ENCODE assay signal across 8 cellular contexts in the genomic region with DNA sequence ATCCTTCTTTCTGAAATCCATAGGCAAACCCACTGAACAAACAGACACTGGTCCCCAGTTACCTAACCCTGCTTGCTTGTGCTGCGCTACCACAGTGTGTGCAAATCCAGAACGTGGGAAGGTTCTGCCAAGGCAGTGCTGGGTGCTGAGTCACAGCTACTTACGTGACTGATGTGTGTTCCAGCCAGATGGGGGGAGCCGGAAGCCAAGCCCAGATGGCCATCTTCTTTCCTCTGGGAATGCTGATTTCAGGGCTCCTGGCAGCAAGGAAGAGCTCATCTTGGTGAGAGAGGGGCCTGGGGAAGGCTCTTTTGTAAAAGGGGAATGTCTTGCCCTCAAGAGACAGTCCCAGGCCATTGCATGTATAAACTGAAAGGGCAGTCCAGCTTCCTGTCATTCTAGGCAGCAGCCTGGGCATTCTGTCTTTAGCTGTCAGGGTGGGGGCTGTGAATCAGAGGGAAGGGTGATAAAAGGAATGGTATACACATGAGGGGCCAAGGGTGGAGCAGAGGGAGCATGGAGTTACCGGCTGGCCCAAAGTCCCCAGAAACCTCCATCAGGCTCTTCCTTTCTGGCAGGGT. TPM values are rescaled to one million over a fixed set of nuclear protein-coding genes. Genes with fewer than 3 reads are reported as not detected.
A peak's percentile ranks its signal among the peaks of the same experiment; 100 is the strongest.
DNase-seq lines count a peak whose midpoint lies in the region; ATAC-seq, FAIRE-seq and TF ChIP-seq lines count a peak whose summit lies in the region.

No MANE protein-coding gene starts in this region.

- DNase-seq in H54 (ENCODE audit: insufficient read length, low spot score): peak; percentile 67
- DNase-seq in amniotic stem cell (lab: John Stamatoyannopoulos, UW): peak; percentile 69
- peak; percentile 86 for DNase-seq in left ventricle myocardium superior
- DNase-seq in smooth muscle cell (lab: John Stamatoyannopoulos, UW; ENCODE audit: unreplicated experiment): no peak

- H2AFZ ChIP-seq in smooth muscle cell (ENCODE audit: low read depth): peak overlapping the region; percentile 82

- TF ChIP-seq POLR2A in H54 (IDR thresholded peaks at IDR 0.05; ENCODE audit: low read depth, low read length): no peak

- peaks cover 11% of the 10 kb centered on the region for H3K4me1 ChIP-seq in smooth muscle cell (ENCODE audit: low read depth)

- no peaks in the 10 kb centered on the region for H3F3A ChIP-seq in smooth muscle cell (ENCODE audit: low read depth)

- H3K4me2 ChIP-seq in smooth muscle cell: peak overlapping the region; percentile 72

- FAIRE-seq in H54 (lab: Jason Lieb, UNC): no peak

- no peaks in the 10 kb centered on the region for H3K9me3 ChIP-seq in smooth muscle cell (replicated peaks; ENCODE audit: low read depth)

- peak overlapping the region; percentile 67 for H3K9ac ChIP-seq in smooth muscle cell (ENCODE audit: low read depth)

- TF ChIP-seq CTCF in smooth muscle cell (IDR thresholded peaks at IDR 0.05; ENCODE audit: borderline replicate concordance, insufficient read depth, poor library complexity, severe bottlenecking): no peak

- H3K27me3 ChIP-seq in smooth muscle cell (ENCODE audit: low read depth): no peaks in the 10 kb centered on the region

- peak overlapping the region; percentile 85 for H3K27ac ChIP-seq in smooth muscle cell (ENCODE audit: low read depth)

- no peaks in the 10 kb centered on the region for H3K79me2 ChIP-seq in smooth muscle cell (ENCODE audit: low read depth)

- no peak overlapping the region for H3K4me3 ChIP-seq in smooth muscle cell

- H3K36me3 ChIP-seq in smooth muscle cell (ENCODE audit: low read depth): no peaks in the 10 kb centered on the region

- intact Hi-C loops in left ventricle myocardium superior (cut with micrococcal nuclease): no loop called here

- no peaks in the 10 kb centered on the region for H4K20me1 ChIP-seq in smooth muscle cell (ENCODE audit: low read depth)

- 22% methylated on average over 5 of the region's 5 CpGs for WGBS in smooth muscle cell (ENCODE audit: low lambda C conversion rate)

- peak; percentile 79 for ATAC-seq in left ventricle myocardium superior
- no peak for ATAC-seq in HG02970 (IDR thresholded peaks at IDR 0.05; ENCODE audit: low FRiP score, unreplicated experiment)
- ATAC-seq in GM21529 (IDR thresholded peaks at IDR 0.05; ENCODE audit: unreplicated experiment): no peak
- ATAC-seq in GM19395 (IDR thresholded peaks at IDR 0.05; ENCODE audit: unreplicated experiment): no peak
- no peak for ATAC-seq in GM18870 (IDR thresholded peaks at IDR 0.05; ENCODE audit: unreplicated experiment)

RNA-seq across cellular contexts. Expression of a gene that starts 54.1 kb away (rescaled TPM):
- 113 TPM for total RNA-seq in left ventricle myocardium superior
- 234 and 243 TPM in 2 replicates for total RNA-seq in smooth muscle cell
- 117 and 126 TPM in 2 replicates for polyA plus RNA-seq in smooth muscle cell
